25 cellular contexts compared by ENCODE assay signal in the genomic region with DNA sequence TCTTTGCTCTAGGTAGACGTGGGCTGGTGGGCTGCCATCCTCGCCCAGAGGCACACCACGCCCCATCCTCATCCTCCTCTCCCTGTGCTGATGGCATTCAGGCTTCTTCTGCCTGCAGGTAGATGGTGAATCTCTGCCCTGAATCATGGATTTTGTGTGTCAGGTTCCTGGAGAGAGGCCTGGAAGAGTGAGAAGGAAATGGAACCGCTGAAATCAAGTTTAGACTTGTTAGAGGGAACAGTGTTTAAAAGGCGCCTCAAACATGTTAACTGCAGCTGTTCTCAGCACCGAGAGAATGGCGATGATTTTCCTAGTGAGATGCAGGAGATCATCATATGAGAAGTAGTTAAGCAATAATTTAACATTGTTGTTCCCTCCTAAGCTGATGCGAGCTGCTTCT.
DNase-seq lines count a peak whose midpoint lies in the region; ATAC-seq and TF ChIP-seq lines count a peak whose summit lies in the region.
"Had no signal": no experiment of that assay in that cellular context is flagged by ENCODE, and none has a peak within 500 bp of the region (broad histone marks: within the 10 kb centered on the region; RNA-seq: fewer than 3 reads in every experiment).

No MANE protein-coding gene starts in this region.

- H3K27ac ChIP-seq in RWPE2 (ENCODE audit: poor library complexity, severe bottlenecking) = peak overlapping the region; percentile 9
- H3K27ac ChIP-seq in heart left ventricle = no peak overlapping the region
- H3K27ac ChIP-seq in spleen = no peak overlapping the region
- H3K27ac ChIP-seq: 22Rv1 had no signal

- TF ChIP-seq POLR2A in heart left ventricle (IDR thresholded peaks at IDR 0.05) (no peak), spleen (IDR thresholded peaks at IDR 0.05) (no peak)

- no peaks in the 10 kb centered on the region for H3K4me1 ChIP-seq in RWPE2 (ENCODE audit: insufficient read depth, poor library complexity, severe bottlenecking)
- H3K4me1 ChIP-seq in heart left ventricle = no peaks in the 10 kb centered on the region
- H3K4me1 ChIP-seq in spleen = no peaks in the 10 kb centered on the region

- H3K36me3 ChIP-seq in RWPE2 (ENCODE audit: low read depth) (no peaks in the 10 kb centered on the region), heart left ventricle (no peaks in the 10 kb centered on the region), spleen (no peaks in the 10 kb centered on the region)

- WGBS in heart left ventricle, 4 donors = 72 to 74% (median 73%) methylated on average over 8 of the region's 8 CpGs
- 74 to 90% (median 78%) methylated on average over 8 of the region's 8 CpGs for WGBS in spleen, 5 donors

- H3K27me3 ChIP-seq in RWPE2 (ENCODE audit: insufficient read depth, poor library complexity, severe bottlenecking) (no peaks in the 10 kb centered on the region), heart left ventricle (peaks cover 0 to 8% (median 0%) of the 10 kb centered on the region in 9 donors), spleen (replicated peaks in 1 of 7) (no peaks in the 10 kb centered on the region)

- DNase-seq in DMS79 treated with DMSO at 0.1 percent for 48 hours (lab: John Stamatoyannopoulos, UW) = peak; percentile 38
- DNase-seq in DMS79 (lab: John Stamatoyannopoulos, UW) = no peak
- DNase-seq in RWPE2 (ENCODE audit: low spot score) = no peak
- DNase-seq in superior temporal gyrus (ENCODE audit: extremely low spot score) = peak; percentile 49
- no peak for DNase-seq in heart left ventricle
- DNase-seq in spleen = no peak
- DNase-seq: AML-193; C1 segment of cervical spinal cord; CD8-positive, alpha-beta T cell; EL; GF-D8; H7; HFFc6; KBM-7; NCI-H1092 treated with DMSO at 0.1 percent for 48 hours; NCI-H1436 treated with DMSO at 0.1 percent for 48 hours; NCI-H1930; NCI-H2227 treated with DMSO at 0.1 percent for 48 hours; NCI-H510A; PC-3; SHP77; SW 1271 had no signal

- intact Hi-C loops in heart left ventricle (cut with DNase I) (no loop called here), spleen (cut with DNase I; ENCODE audit: low total_unique reads) (no loop called here)

- H3K9me3 ChIP-seq in RWPE2 (ENCODE audit: severe bottlenecking) (no peaks in the 10 kb centered on the region), heart left ventricle (peaks cover 0 to 3% (median 0%) of the 10 kb centered on the region in 12 donors), spleen (peaks cover 0 to 33% (median 2%) of the 10 kb centered on the region in 8 donors)

- TF ChIP-seq CTCF in RWPE2 (IDR thresholded peaks at IDR 0.05; ENCODE audit: poor library complexity, severe bottlenecking) (no peak), heart left ventricle (IDR thresholded peaks at IDR 0.05) (no peak), spleen (IDR thresholded peaks at IDR 0.05 in 8 of 11, conservative IDR thresholded peaks at IDR 0.05 in 3 of 11) (no peak)

- peak; percentile 71 for ATAC-seq in RWPE2 (ENCODE audit: low read depth)
- peak; percentile 82 for ATAC-seq in esophagus mucosa
- ATAC-seq in heart left ventricle = no peak
- no peak for ATAC-seq in HG03442 (IDR thresholded peaks at IDR 0.05; ENCODE audit: unreplicated experiment)
- ATAC-seq: CD8-positive, alpha-beta T cell; PC-3 had no signal

- no peak overlapping the region for H3K4me3 ChIP-seq in RWPE2 (ENCODE audit: severe bottlenecking)
- no peak overlapping the region for H3K4me3 ChIP-seq in heart left ventricle
- H3K4me3 ChIP-seq in spleen = no peak overlapping the region

Comparison
In these comparisons a context has a peak if more than half of its experiments do, and no peak if none do; other contexts are left out.
1. DNase-seq: peak in DMS79 treated with DMSO at 0.1 percent for 48 hours (single experiment) and superior temporal gyrus (single experiment); none in DMS79 (single experiment), RWPE2 (single experiment), heart left ventricle (0 of 5) and spleen (single experiment).
2. ATAC-seq: peak in RWPE2 (single experiment) and esophagus mucosa (single experiment); none in heart left ventricle (0 of 4) and HG03442 (single experiment).